In genomic region chr9:116907989-116908388, GRCh38 we compare ENCODE assay signal across 33 cellular contexts.
"Had no signal": no experiment of that assay in that cellular context is flagged by ENCODE, and none has a peak within 500 bp of the region (broad histone marks: within the 10 kb centered on the region; RNA-seq: fewer than 3 reads in every experiment).

No MANE protein-coding gene starts in this region.

- H3K9me3 Mint-ChIP-seq: activated CD8-positive, alpha-beta T cell treated with anti-CD3 and anti-CD28 coated beads for 36 hours; dendritic cell treated with granulocyte-macrophage colony-stimulating factor and Interleukin-4, amounts not matched to agents 40 ng/mL and 50 ng/mL, for 4 days; endodermal cell had no signal

- H3K36me3 Mint-ChIP-seq: activated naive CD8-positive, alpha-beta T cell had no signal

- H3K36me3 ChIP-seq: brain microvascular endothelial cell, gastrocnemius medialis, heart right ventricle had no signal

- H3K27me3 ChIP-seq: brain microvascular endothelial cell, dorsolateral prefrontal cortex, foreskin keratinocyte, gastrocnemius medialis, hepatocyte had no signal

- FAIRE-seq: astrocyte, bronchial epithelial cell had no signal

- H3K4me1 Mint-ChIP-seq: activated B cell treated with CpG ODN at 0.5 μM for 24 hours; activated T-helper 17 cell treated with anti-CD3 and anti-CD28 coated beads, Interleukin-2, amount 50 U/mL, for 72 hours; central memory CD8-positive, alpha-beta T cell had no signal

- H3K4me3 ChIP-seq: coronary artery, dorsolateral prefrontal cortex, gastrocnemius medialis, heart right ventricle, hepatocyte had no signal

- H3K27ac ChIP-seq: brain microvascular endothelial cell, coronary artery, dorsolateral prefrontal cortex, foreskin keratinocyte, gastrocnemius medialis, heart right ventricle, hepatocyte, WERI-Rb-1 had no signal

- H2AFZ ChIP-seq: hepatocyte had no signal

- H3K9me3 ChIP-seq: gastrocnemius medialis, heart right ventricle had no signal

- H3K4me2 ChIP-seq: hepatocyte had no signal

- DNase-seq: activated B cell treated with CpG ODN at 0.5 μM for 24 hours; activated CD4-positive, alpha-beta T cell treated with anti-CD3 and anti-CD28 coated beads for 48 hours; activated CD4-positive, alpha-beta T cell treated with anti-CD3 and anti-CD28 coated beads, Interleukin-2, amount 50 U/mL, for 1 hour; activated CD4-positive, alpha-beta T cell treated with anti-CD3 and anti-CD28 coated beads, Interleukin-2, amount 50 U/mL, for 48 hours; activated CD8-positive, alpha-beta memory T cell treated with anti-CD3 and anti-CD28 coated beads for 24 hours; activated CD8-positive, alpha-beta T cell treated with anti-CD3 and anti-CD28 coated beads for 36 hours; activated effector memory CD4-positive, alpha-beta T cell treated with Interleukin-2 at 50 U/mL for 16 hours; activated gamma-delta T cell treated with Interleukin-2 at 50 U/mL for 16 hours; activated naive CD4-positive, alpha-beta T cell treated with anti-CD3 and anti-CD28 coated beads, Interleukin-2, amount 50 U/mL, for 16 hours; activated naive CD4-positive, alpha-beta T cell treated with Interleukin-2 at 50 U/mL for 16 hours; activated T-cell treated with anti-CD3 and anti-CD28 coated beads, Interleukin-2, amount 50 U/mL, for 4 hours; amniotic stem cell; anterior cingulate cortex; brain microvascular endothelial cell; dorsolateral prefrontal cortex; effector memory CD4-positive, alpha-beta T cell; endodermal cell; foreskin keratinocyte; gastrocnemius medialis; glutamatergic neuron; heart right ventricle; T1000; WERI-Rb-1 had no signal

- H3K4me3 Mint-ChIP-seq: activated B cell treated with CpG ODN at 0.5 μM for 24 hours; activated CD8-positive, alpha-beta T cell treated with anti-CD3 and anti-CD28 coated beads for 36 hours; activated naive CD8-positive, alpha-beta T cell; activated T-cell treated with anti-CD3 and anti-CD28 coated beads, Interleukin-2, amount 50 U/mL, for 4 hours; activated T-helper 17 cell treated with anti-CD3 and anti-CD28 coated beads, Interleukin-2, amount 50 U/mL, for 72 hours; central memory CD8-positive, alpha-beta T cell; dendritic cell treated with granulocyte-macrophage colony-stimulating factor and Interleukin-4, amounts not matched to agents 40 ng/mL and 50 ng/mL, for 4 days; endodermal cell had no signal

- H3K79me2 ChIP-seq: hepatocyte had no signal

- H3K27ac Mint-ChIP-seq: activated B cell treated with CpG ODN at 0.5 μM for 24 hours; activated CD8-positive, alpha-beta T cell treated with anti-CD3 and anti-CD28 coated beads for 36 hours; activated naive CD8-positive, alpha-beta T cell; activated T-helper 17 cell treated with anti-CD3 and anti-CD28 coated beads, Interleukin-2, amount 50 U/mL, for 72 hours; dendritic cell treated with granulocyte-macrophage colony-stimulating factor and Interleukin-4, amounts not matched to agents 40 ng/mL and 50 ng/mL, for 4 days; endodermal cell had no signal

- ATAC-seq: activated CD4-positive, CD25-positive, alpha-beta regulatory T cell treated with anti-CD3 and anti-CD28 coated beads, Interleukin-2, amount 50 U/mL, for 24 hours; activated CD8-positive, alpha-beta T cell treated with anti-CD3 and anti-CD28 coated beads for 36 hours; activated T-cell treated with anti-CD3 and anti-CD28 coated beads, Interleukin-2, amount 50 U/mL, for 4 hours; activated T-helper 17 cell treated with anti-CD3 and anti-CD28 coated beads, Interleukin-2, amount 50 U/mL, for 72 hours; esophagus mucosa; foreskin keratinocyte; gastrocnemius medialis; heart right ventricle had no signal

- H3K27me3 Mint-ChIP-seq: activated B cell treated with CpG ODN at 0.5 μM for 24 hours; activated T-helper 17 cell treated with anti-CD3 and anti-CD28 coated beads, Interleukin-2, amount 50 U/mL, for 72 hours had no signal

- H3K4me1 ChIP-seq: gastrocnemius medialis, heart right ventricle had no signal
